Comparison of ENCODE assay signal across 15 cellular contexts in genomic region chr19:5264453-5264852, GRCh38.
DNase-seq lines count a peak whose midpoint lies in the region; ATAC-seq and TF ChIP-seq lines count a peak whose summit lies in the region.
"Had no signal": no experiment of that assay in that cellular context is flagged by ENCODE, and none has a peak within 500 bp of the region (broad histone marks: within the 10 kb centered on the region; RNA-seq: fewer than 3 reads in every experiment).

No MANE protein-coding gene starts in this region.

- H3K4me1 ChIP-seq in HCT116 (ENCODE audit: control insufficient read depth in 1 of 2, insufficient read depth in 2 of 2, low read length in 2 of 2), result peaks cover 0 to 11% of the 10 kb centered on the region in 2 experiments; a peak in 2 of 4 replicates
- H3K4me1 ChIP-seq in osteoblast (ENCODE audit: insufficient read depth, low read length), result no peaks in the 10 kb centered on the region

- no peak overlapping the region for H3K4me2 ChIP-seq in HCT116 (ENCODE audit: low read length)
- no peak overlapping the region for H3K4me2 ChIP-seq in osteoblast (ENCODE audit: insufficient read depth, low read length)
- H3K4me2 ChIP-seq: GM23338 had no signal

- H3K9me3 Mint-ChIP-seq in endothelial cell (ENCODE audit: unreplicated experiment), result no peaks in the 10 kb centered on the region
- H3K9me3 Mint-ChIP-seq: CD4-positive, alpha-beta T cell; GM23338 had no signal

- TSS peak; percentile 39 for BruUV-seq in HCT116 (replicated peaks; lab: Mats Ljungman, UMichigan)

- DNase-seq in HCT116 (ENCODE audit: low read depth, low spot score), result no peak
- DNase-seq in HL-60 (ENCODE audit: low read depth in 1 of 2, low spot score in 1 of 2), result no peak
- DNase-seq in endothelial cell (ENCODE audit: low spot score), result no peak
- peak; percentile 53 for DNase-seq in osteoblast (ENCODE audit: insufficient read length, low spot score, missing footprints)
- DNase-seq in omental fat pad (ENCODE audit: low spot score), result no peak
- no peak for DNase-seq in effector CD8-positive, alpha-beta T cell (lab: John Stamatoyannopoulos, UW)
- DNase-seq in NCI-H2171 (lab: John Stamatoyannopoulos, UW), result no peak
- DNase-seq: C1 segment of cervical spinal cord; Calu3; CD4-positive, alpha-beta T cell; DMS 273 treated with DMSO at 0.1 percent for 48 hours; H7 had no signal

- peaks cover 13% of the 10 kb centered on the region for H3K36me3 Mint-ChIP-seq in endothelial cell (ENCODE audit: low read depth, unreplicated experiment)

- no peaks in the 10 kb centered on the region for H3K79me2 ChIP-seq in HCT116 (ENCODE audit: insufficient read depth, low read length)
- no peaks in the 10 kb centered on the region for H3K79me2 ChIP-seq in osteoblast (ENCODE audit: insufficient read depth, low read length)

- H3K4me3 ChIP-seq in HCT116 (replicated peaks in 1 of 2; ENCODE audit: low read depth in 1 of 2, low read length in 2 of 2) (no peak overlapping the region), HL-60 (replicated peaks; ENCODE audit: insufficient read depth, low read length) (no peak overlapping the region), osteoblast (ENCODE audit: insufficient read depth, low read length) (no peak overlapping the region)
- H3K4me3 ChIP-seq: GM12878, GM23338 had no signal

- RAD21 ChIA-PET in HCT116 (lab: Charles Lee; ENCODE audit: low non-redundant PET in 1 of 2, low total read pairs in 2 of 2, uncharacterized antibody in 2 of 2, unreplicated experiment in 2 of 2), result interaction anchor here in 1 of 2 experiments (0.5 kb wide), 1 partner anchor 76 kb away, joined by 3 read pairs; the partner anchor contains the start of gene PTPRS

- H3K9ac ChIP-seq in HCT116 (ENCODE audit: low read length), result no peak overlapping the region

- peaks cover 8% of the 10 kb centered on the region for H3K27me3 Mint-ChIP-seq in endothelial cell (ENCODE audit: unreplicated experiment)
- H3K27me3 Mint-ChIP-seq: B cell; CD4-positive, alpha-beta T cell had no signal

- peaks cover 12% of the 10 kb centered on the region for H3K4me1 Mint-ChIP-seq in endothelial cell (ENCODE audit: unreplicated experiment)
- H3K4me1 Mint-ChIP-seq: B cell, GM23338 had no signal

- H4K20me1 ChIP-seq in HCT116 (ENCODE audit: insufficient read depth) (no peaks in the 10 kb centered on the region), osteoblast (ENCODE audit: insufficient read depth, low read length) (peaks cover 6% of the 10 kb centered on the region)

- no peak for TF ChIP-seq RAD21 in HCT116 (IDR thresholded peaks at IDR 0.05; ENCODE audit: low read depth)

- TF ChIP-seq CTCF in HCT116 (IDR thresholded peaks at IDR 0.05 in 2 of 3, conservative IDR thresholded peaks at IDR 0.05 in 1 of 3; ENCODE audit: borderline replicate concordance in 1 of 3, insufficient read depth in 1 of 3, low read depth in 2 of 3, low read length in 2 of 3) (no peak), HL-60 (IDR thresholded peaks at IDR 0.05; ENCODE audit: insufficient read depth, low read length) (no peak), endothelial cell (IDR thresholded peaks at IDR 0.05; ENCODE audit: unreplicated experiment) (no peak), osteoblast (IDR thresholded peaks at IDR 0.05; ENCODE audit: extremely low read depth, low read depth, low read length) (no peak), omental fat pad (IDR thresholded peaks at IDR 0.05) (no peak)

- POLR2A ChIA-PET in HCT116 (lab: Charles Lee), result no interaction called here

- TF ChIP-seq POLR2A in HCT116 (IDR thresholded peaks at IDR 0.05; ENCODE audit: borderline replicate concordance, extremely low read depth, insufficient read depth, insufficient read length), result no peak

- no peaks in the 10 kb centered on the region for H3K9me3 ChIP-seq in HCT116 (ENCODE audit: control insufficient read depth in 1 of 2, insufficient read depth in 1 of 2, low read depth in 1 of 2, low read length in 2 of 2)
- no peaks in the 10 kb centered on the region for H3K9me3 ChIP-seq in osteoblast (ENCODE audit: low read depth, low read length)

- no peak overlapping the region for H3K27ac Mint-ChIP-seq in endothelial cell (ENCODE audit: unreplicated experiment)
- H3K27ac Mint-ChIP-seq: B cell; CD4-positive, alpha-beta T cell; GM23338 had no signal

- H3K4me3 Mint-ChIP-seq in endothelial cell (ENCODE audit: unreplicated experiment), result peak overlapping the region; percentile 37
- H3K4me3 Mint-ChIP-seq: B cell; CD4-positive, alpha-beta T cell; GM23338 had no signal

- CTCF ChIA-PET in HCT116 (lab: Charles Lee), result no interaction called here

- H3K27me3 ChIP-seq in HCT116 (ENCODE audit: insufficient read depth, low read length) (no peaks in the 10 kb centered on the region), HL-60 (ENCODE audit: insufficient read depth, poor library complexity, severe bottlenecking) (no peaks in the 10 kb centered on the region), osteoblast (ENCODE audit: insufficient read depth, low read length) (no peaks in the 10 kb centered on the region)

- H2AFZ ChIP-seq in HCT116 (ENCODE audit: low read depth, low read length, poor library complexity, severe bottlenecking) (no peak overlapping the region), osteoblast (ENCODE audit: low read length) (no peak overlapping the region)
- H2AFZ ChIP-seq: GM23338 had no signal

- no peak for ATAC-seq in HCT116
- ATAC-seq in omental fat pad (ENCODE audit: low FRiP score), result no peak
- ATAC-seq: GM12878, GM23338 had no signal

- no peaks in the 10 kb centered on the region for H3K9me2 ChIP-seq in HCT116 (ENCODE audit: insufficient read depth)

- H3K27ac ChIP-seq in HCT116 (ENCODE audit: low read depth, low read length) (no peak overlapping the region), HL-60 (replicated peaks) (peak overlapping the region; percentile 89; the same call in 1 of the 2 replicates), osteoblast (ENCODE audit: low read depth, low read length) (no peak overlapping the region)

- intact Hi-C loops in HCT116 (cut with micrococcal nuclease), result no loop called here

- peaks cover 0 to 6% of the 10 kb centered on the region in 2 experiments; a peak in 1 of 4 replicates for H3K36me3 ChIP-seq in HCT116 (ENCODE audit: control insufficient read depth in 1 of 2, insufficient read depth in 2 of 2, low read length in 2 of 2)
- peaks cover 9% of the 10 kb centered on the region for H3K36me3 ChIP-seq in osteoblast (ENCODE audit: insufficient read depth, low read length)

TF ChIP-seq in HCT116, 20 proteins besides CTCF, POLR2A, EP300 and RAD21:
- no peak for TF ChIP-seq TCF7L2 (IDR thresholded peaks at IDR 0.05; ENCODE audit: borderline replicate concordance, extremely low read depth, insufficient read depth, insufficient read length)
- TF ChIP-seq POLR2AphosphoS5 (IDR thresholded peaks at IDR 0.05; ENCODE audit: low read depth, low read length), result no peak
- TF ChIP-seq FOSL1 (IDR thresholded peaks at IDR 0.05; ENCODE audit: low read depth), result no peak
- no peak for TF ChIP-seq ZBTB33 (IDR thresholded peaks at IDR 0.05; ENCODE audit: extremely low read depth, insufficient replicate concordance, low read length)
- TF ChIP-seq YY1 (IDR thresholded peaks at IDR 0.05; ENCODE audit: extremely low read depth, insufficient replicate concordance, low read depth, low read length), result no peak
- TF ChIP-seq ZNF274 (IDR thresholded peaks at IDR 0.05; ENCODE audit: low read depth, low read length), result no peak
- TF ChIP-seq SIN3A (IDR thresholded peaks at IDR 0.05; ENCODE audit: low read depth), result no peak
- no peak for TF ChIP-seq SP1 (IDR thresholded peaks at IDR 0.05; ENCODE audit: low read depth)
- no peak for TF ChIP-seq ATF3 (IDR thresholded peaks at IDR 0.05)
- no peak for TF ChIP-seq EZH2 (IDR thresholded peaks at IDR 0.05)
- no peak for TF ChIP-seq CBX3 (IDR thresholded peaks at IDR 0.05; ENCODE audit: low read depth)
- no peak for TF ChIP-seq ZFX (IDR thresholded peaks at IDR 0.05)
